ENCODE assay signal across 6 cellular contexts in the genomic region with DNA sequence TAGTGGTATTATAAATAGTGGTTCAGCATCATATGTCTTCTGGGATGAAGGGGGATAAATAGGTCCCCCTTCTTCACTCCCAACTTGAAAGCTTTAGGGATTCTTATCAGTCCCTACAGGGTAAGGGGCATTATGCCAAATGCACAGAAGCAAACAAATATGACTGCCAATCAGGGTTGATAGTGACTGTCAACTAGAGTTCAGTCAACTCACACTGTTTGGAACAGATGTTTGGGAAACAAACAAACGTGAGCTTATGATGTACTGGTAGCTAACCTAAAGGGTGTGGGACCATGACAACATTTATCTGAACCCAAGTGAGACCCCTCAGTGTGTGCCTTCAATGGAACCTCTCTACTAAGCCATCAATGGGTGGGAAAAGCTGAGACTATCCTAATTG. TPM values are rescaled to one million over a fixed set of nuclear protein-coding genes. Genes with fewer than 3 reads are reported as not detected.
"Had no signal": no experiment of that assay in that cellular context is flagged by ENCODE, and none has a peak within 500 bp of the region (broad histone marks: within the 10 kb centered on the region; RNA-seq: fewer than 3 reads in every experiment).

No MANE protein-coding gene starts in this region.

RNA-seq across cellular contexts. Expression of a gene that starts 34.0 kb away (rescaled TPM):
- total RNA-seq: GM23338, H1, H4, H9 had no signal

RNA-seq across cellular contexts. Expression of a gene that starts 46.1 kb away (rescaled TPM):
- total RNA-seq: GM23248, GM23338, H1, H4, H9, HFFc6 had no signal
